15 cellular contexts compared by ENCODE assay signal in genomic region chr2:9001229-9001628, GRCh38. TPM values are rescaled to one million over a fixed set of nuclear protein-coding genes. Genes with fewer than 3 reads are reported as not detected.
DNase-seq lines count a peak whose midpoint lies in the region; ATAC-seq, FAIRE-seq and TF ChIP-seq lines count a peak whose summit lies in the region.
"Had no signal": no experiment of that assay in that cellular context is flagged by ENCODE, and none has a peak within 500 bp of the region (broad histone marks: within the 10 kb centered on the region; RNA-seq: fewer than 3 reads in every experiment).

No MANE protein-coding gene starts in this region.

- TF ChIP-seq RAD21 in IMR-90 (IDR thresholded peaks at IDR 0.05; ENCODE audit: low read length) = no peak

- peak overlapping the region; percentile 49 for H3K23ac ChIP-seq in IMR-90 (ENCODE audit: low read depth, low read length)

- 0 out of 3 replicates have a peak overlapping the region, but pooled peaks have one; percentile 3 for H2BK15ac ChIP-seq in IMR-90 (ENCODE audit: low read depth, low read length)

- peaks cover 5% of the 10 kb centered on the region; the same call in 1 of the 2 replicates for H3K4me1 ChIP-seq in IMR-90 (ENCODE audit: control insufficient read depth, insufficient read depth, low read length)
- peaks cover 27% of the 10 kb centered on the region for H3K4me1 ChIP-seq in astrocyte (ENCODE audit: insufficient read depth, low read length)
- H3K4me1 ChIP-seq in A673 (ENCODE audit: insufficient read depth, low read length, poor library complexity, severe bottlenecking) = peaks cover 26% of the 10 kb centered on the region

- H2BK5ac ChIP-seq in IMR-90 (ENCODE audit: low read depth, low read length, poor library complexity, severe bottlenecking) = no peak overlapping the region

- H3K79me2 ChIP-seq in astrocyte (ENCODE audit: insufficient read depth, low read length) = peaks cover 81% of the 10 kb centered on the region

- intact Hi-C loops in Calu3 (cut with micrococcal nuclease; ENCODE audit: unreplicated experiment) = loop anchor here (5.0 kb wide), 1 partner anchor 106 kb away; no protein-coding TSS in a partner anchor
- intact Hi-C loops in IMR-90 (cut with micrococcal nuclease) = loop anchor here (5.0 kb wide), 1 partner anchor 129 kb away; no protein-coding TSS in a partner anchor
- intact Hi-C loops in activated naive CD4-positive, alpha-beta T cell treated with anti-CD3 and anti-CD28 coated beads for 36 hours (cut with micrococcal nuclease) = loop anchor here (5.0 kb wide), 1 partner anchor 421 kb away; the partner anchor contains the start of genes CPSF3 and ITGB1BP1
- intact Hi-C loops in A673 (cut with micrococcal nuclease; ENCODE audit: unreplicated experiment) = no loop called here

- H3K27me3 Mint-ChIP-seq in Calu3 (ENCODE audit: unreplicated experiment) = no peaks in the 10 kb centered on the region
- no peaks in the 10 kb centered on the region for H3K27me3 Mint-ChIP-seq in astrocyte (ENCODE audit: low read depth, unreplicated experiment)
- peaks cover 18% of the 10 kb centered on the region for H3K27me3 Mint-ChIP-seq in activated naive CD4-positive, alpha-beta T cell treated with anti-CD3 and anti-CD28 coated beads, Interleukin-2, amount 10 ng/mL, durations not matched to agents 7 days and 5 days
- H3K27me3 Mint-ChIP-seq in activated naive CD4-positive, alpha-beta T cell treated with anti-CD3 and anti-CD28 coated beads for 36 hours (ENCODE audit: low read depth) = peaks cover 5% of the 10 kb centered on the region
- H3K27me3 Mint-ChIP-seq: CD4-positive, alpha-beta memory T cell had no signal

- H3K27me3 ChIP-seq in IMR-90 (ENCODE audit: control insufficient read depth, insufficient read depth, low read length) = no peaks in the 10 kb centered on the region
- H3K27me3 ChIP-seq in astrocyte (ENCODE audit: insufficient read depth, low read length) = no peaks in the 10 kb centered on the region
- H3K27me3 ChIP-seq in A673 (replicated peaks; ENCODE audit: insufficient read depth, low read depth, low read length, poor library complexity) = no peaks in the 10 kb centered on the region
- H3K27me3 ChIP-seq: stomach had no signal

- POLR2A ChIA-PET in IMR-90 (lab: Charles Lee; ENCODE audit: unreplicated experiment) (interaction anchor here (0.6 kb wide), 1 partner anchor 17 kb away, joined by 3 read pairs; no protein-coding TSS in a partner anchor), A673 (lab: Charles Lee; ENCODE audit: low non-redundant PET) (no interaction called here)

- peak overlapping the region; percentile 78 for H3K27ac Mint-ChIP-seq in Calu3 (ENCODE audit: unreplicated experiment)
- H3K27ac Mint-ChIP-seq in astrocyte (ENCODE audit: unreplicated experiment) = no peak overlapping the region
- H3K27ac Mint-ChIP-seq in activated naive CD4-positive, alpha-beta T cell treated with anti-CD3 and anti-CD28 coated beads, Interleukin-2, amount 10 ng/mL, durations not matched to agents 7 days and 5 days = no peak overlapping the region
- H3K27ac Mint-ChIP-seq in activated naive CD4-positive, alpha-beta T cell treated with anti-CD3 and anti-CD28 coated beads for 36 hours = no peak overlapping the region
- H3K27ac Mint-ChIP-seq: activated CD4-positive, alpha-beta memory T cell treated with anti-CD3 and anti-CD28 coated beads for 36 hours; activated naive CD8-positive, alpha-beta T cell; CD4-positive, alpha-beta memory T cell had no signal

- peaks cover 33 to 69% of the 10 kb centered on the region in 2 experiments for H3K79me1 ChIP-seq in IMR-90 (ENCODE audit: low read depth in 1 of 2, low read length in 2 of 2)

- peak; percentile 19 for DNase-seq in Calu3
- peak; percentile 55 for DNase-seq in IMR-90
- DNase-seq in astrocyte (ENCODE audit: low read depth) = peak; percentile 52
- DNase-seq in kidney tubule cell (ENCODE audit: low spot score) = peak; percentile 46
- no peak for DNase-seq in activated naive CD4-positive, alpha-beta T cell treated with anti-CD3 and anti-CD28 coated beads, Interleukin-2, amount 10 ng/mL, durations not matched to agents 7 days and 5 days
- no peak for DNase-seq in activated naive CD4-positive, alpha-beta T cell treated with anti-CD3 and anti-CD28 coated beads for 36 hours
- no peak for DNase-seq in A673 (ENCODE audit: low spot score)
- DNase-seq: activated CD4-positive, alpha-beta memory T cell treated with anti-CD3 and anti-CD28 coated beads for 36 hours; CD4-positive, alpha-beta memory T cell; NCI-H2171; stimulated activated CD4-positive, alpha-beta T cell treated with anti-CD3 and anti-CD28 coated beads, Interleukin-2, amount 100 ng/mL, for 48 hours; stomach had no signal

- H2AK5ac ChIP-seq in IMR-90 (ENCODE audit: low read depth, low read length) = no peak overlapping the region; the same call in 1 of the 2 replicates

- H4K20me1 ChIP-seq in IMR-90 (ENCODE audit: insufficient read depth, low read length) (peaks cover 8% of the 10 kb centered on the region; the same call in 1 of the 2 replicates), astrocyte (ENCODE audit: insufficient read depth, low read length) (peaks cover 42% of the 10 kb centered on the region)

- no peak for TF ChIP-seq CTCF in Calu3 (IDR thresholded peaks at IDR 0.05; ENCODE audit: unreplicated experiment)
- no peak for TF ChIP-seq CTCF in IMR-90 (conservative IDR thresholded peaks at IDR 0.05; ENCODE audit: low read depth, low read length)
- TF ChIP-seq CTCF in astrocyte (IDR thresholded peaks at IDR 0.05; ENCODE audit: insufficient read depth, low read depth, low read length) = no peak
- no peak for TF ChIP-seq CTCF in A673 (conservative IDR thresholded peaks at IDR 0.05; ENCODE audit: low read depth, low read length)

- H4K91ac ChIP-seq in IMR-90 (ENCODE audit: insufficient read depth, low read depth, low read length) = no peak overlapping the region

- 0 out of 2 replicates have a peak overlapping the region, but pooled peaks have one; percentile 4 for H3K14ac ChIP-seq in IMR-90 (replicated peaks; ENCODE audit: low read depth, low read length)

- H3K4me1 Mint-ChIP-seq in Calu3 (ENCODE audit: low read depth, unreplicated experiment) = peaks cover 43% of the 10 kb centered on the region
- H3K4me1 Mint-ChIP-seq in astrocyte (ENCODE audit: low read depth, unreplicated experiment) = peaks cover 23% of the 10 kb centered on the region
- H3K4me1 Mint-ChIP-seq in activated naive CD4-positive, alpha-beta T cell treated with anti-CD3 and anti-CD28 coated beads, Interleukin-2, amount 10 ng/mL, durations not matched to agents 7 days and 5 days = peaks cover 20% of the 10 kb centered on the region
- H3K4me1 Mint-ChIP-seq in activated naive CD4-positive, alpha-beta T cell treated with anti-CD3 and anti-CD28 coated beads for 36 hours (ENCODE audit: low read depth) = peaks cover 15% of the 10 kb centered on the region

- no peak for ATAC-seq in IMR-90 (ENCODE audit: low read depth)
- no peak for ATAC-seq in HG02870 (IDR thresholded peaks at IDR 0.05; ENCODE audit: unreplicated experiment)

- no peak for FAIRE-seq in astrocyte (lab: Jason Lieb, UNC)
- FAIRE-seq: islet of Langerhans had no signal

- H3K56ac ChIP-seq in IMR-90 (ENCODE audit: extremely low read depth, insufficient read depth, low read length) = no peak overlapping the region

- no peak overlapping the region for H2BK20ac ChIP-seq in IMR-90 (ENCODE audit: low read depth, low read length)

- H3K9me3 Mint-ChIP-seq in Calu3 (ENCODE audit: low read depth, unreplicated experiment) (no peaks in the 10 kb centered on the region), astrocyte (ENCODE audit: unreplicated experiment) (no peaks in the 10 kb centered on the region)
- no peaks in the 10 kb centered on the region for H3K9me3 Mint-ChIP-seq in activated naive CD4-positive, alpha-beta T cell treated with anti-CD3 and anti-CD28 coated beads, Interleukin-2, amount 10 ng/mL, durations not matched to agents 7 days and 5 days
- H3K9me3 Mint-ChIP-seq in activated naive CD4-positive, alpha-beta T cell treated with anti-CD3 and anti-CD28 coated beads for 36 hours = no peaks in the 10 kb centered on the region
- H3K9me3 Mint-ChIP-seq: activated CD4-positive, alpha-beta memory T cell treated with anti-CD3 and anti-CD28 coated beads for 36 hours; CD4-positive, alpha-beta memory T cell had no signal

- 21% methylated on average over 3 of the region's 5 CpGs; no CpG with 5 or more reads in 1 of the 2 experiments for WGBS in IMR-90 (ENCODE audit: extremely low coverage in 2 of 2, insufficient read length in 1 of 2), 2 experiments

- H4K5ac ChIP-seq in IMR-90 (ENCODE audit: low read depth, low read length) = no peak overlapping the region

- H2BK120ac ChIP-seq in IMR-90 (ENCODE audit: low read depth, low read length) = no peak overlapping the region

- H3K9me1 ChIP-seq in IMR-90 (ENCODE audit: insufficient read depth, low read length) = peaks cover 8% of the 10 kb centered on the region

- peaks cover 27% of the 10 kb centered on the region for H3K36me3 Mint-ChIP-seq in Calu3 (ENCODE audit: insufficient read depth, unreplicated experiment)
- peaks cover 4% of the 10 kb centered on the region for H3K36me3 Mint-ChIP-seq in astrocyte (ENCODE audit: low read depth, unreplicated experiment)
- no peaks in the 10 kb centered on the region for H3K36me3 Mint-ChIP-seq in activated naive CD4-positive, alpha-beta T cell treated with anti-CD3 and anti-CD28 coated beads, Interleukin-2, amount 10 ng/mL, durations not matched to agents 7 days and 5 days
- no peaks in the 10 kb centered on the region for H3K36me3 Mint-ChIP-seq in activated naive CD4-positive, alpha-beta T cell treated with anti-CD3 and anti-CD28 coated beads for 36 hours (ENCODE audit: low read depth)
- H3K36me3 Mint-ChIP-seq: activated CD4-positive, alpha-beta memory T cell treated with anti-CD3 and anti-CD28 coated beads for 36 hours; activated naive CD8-positive, alpha-beta T cell; CD4-positive, alpha-beta memory T cell had no signal

- no peak for TF ChIP-seq POLR2A in IMR-90 (IDR thresholded peaks at IDR 0.05; ENCODE audit: low read depth, low read length)

- H2AFZ ChIP-seq in IMR-90 (replicated peaks; ENCODE audit: low read length, poor library complexity) (no peak overlapping the region), astrocyte (ENCODE audit: low read depth, low read length) (no peak overlapping the region)

- no peaks in the 10 kb centered on the region for H3K36me3 ChIP-seq in IMR-90 (ENCODE audit: control insufficient read depth, insufficient read depth, low read length)
- no peaks in the 10 kb centered on the region for H3K36me3 ChIP-seq in astrocyte (ENCODE audit: insufficient read depth, low read length)
- H3K36me3 ChIP-seq in A673 (ENCODE audit: insufficient read depth, low read length, poor library complexity, severe bottlenecking) = no peaks in the 10 kb centered on the region
- H3K36me3 ChIP-seq: stomach had no signal

- H3K4me3 Mint-ChIP-seq in Calu3 (ENCODE audit: low read depth, unreplicated experiment) = peak overlapping the region; percentile 92
- H3K4me3 Mint-ChIP-seq in astrocyte (ENCODE audit: unreplicated experiment) = no peak overlapping the region
- H3K4me3 Mint-ChIP-seq in activated naive CD4-positive, alpha-beta T cell treated with anti-CD3 and anti-CD28 coated beads, Interleukin-2, amount 10 ng/mL, durations not matched to agents 7 days and 5 days = no peak overlapping the region
- no peak overlapping the region for H3K4me3 Mint-ChIP-seq in activated naive CD4-positive, alpha-beta T cell treated with anti-CD3 and anti-CD28 coated beads for 36 hours
- H3K4me3 Mint-ChIP-seq: activated CD4-positive, alpha-beta memory T cell treated with anti-CD3 and anti-CD28 coated beads for 36 hours; activated naive CD8-positive, alpha-beta T cell had no signal

- H3K18ac ChIP-seq in IMR-90 (ENCODE audit: low read depth, low read length) = no peak overlapping the region

- no peak overlapping the region for H3K9ac ChIP-seq in IMR-90 (ENCODE audit: low read depth, low read length)
- no peak overlapping the region for H3K9ac ChIP-seq in astrocyte (ENCODE audit: low read length)

- H3K27ac ChIP-seq in IMR-90 (ENCODE audit: insufficient read depth, low read length) (no peak overlapping the region), astrocyte (ENCODE audit: low read depth, low read length) (no peak overlapping the region), A673 (ENCODE audit: low read depth, low read length, poor library complexity, severe bottlenecking) (no peak overlapping the region)
- H3K27ac ChIP-seq: stomach had no signal

- in situ Hi-C loops in IMR-90 (cut with MboI; ENCODE audit: low sequenced_read_pairs) = no loop called here

- CTCF ChIA-PET in Calu3 (lab: Charles Lee) = no interaction called here
- CTCF ChIA-PET in IMR-90 (lab: Yijun Ruan, JAX) = interaction anchor here (0.6 kb wide), 1 partner anchor 930 kb away, joined by 4 read pairs; no protein-coding TSS in a partner anchor
- CTCF ChIA-PET in activated naive CD4-positive, alpha-beta T cell treated with anti-CD3 and anti-CD28 coated beads, Interleukin-2, amount 10 ng/mL, durations not matched to agents 7 days and 5 days (lab: Charles Lee) = no interaction called here
- CTCF ChIA-PET in activated naive CD4-positive, alpha-beta T cell treated with anti-CD3 and anti-CD28 coated beads for 36 hours (lab: Charles Lee) = no interaction called here
- CTCF ChIA-PET in A673 (lab: Charles Lee) = interaction anchor here (0.5 kb wide), 1 partner anchor 15 kb away, joined by 3 read pairs; no protein-coding TSS in a partner anchor

- H3K9me3 ChIP-seq in IMR-90 (ENCODE audit: control insufficient read depth, insufficient read depth, low read length) = no peaks in the 10 kb centered on the region
- no peaks in the 10 kb centered on the region for H3K9me3 ChIP-seq in astrocyte (ENCODE audit: insufficient read depth, low read depth, low read length)
- H3K9me3 ChIP-seq in A673 (ENCODE audit: low read depth, low read length, poor library complexity, severe bottlenecking) = no peaks in the 10 kb centered on the region
- H3K9me3 ChIP-seq: stomach had no signal

- no peak overlapping the region for H3K4ac ChIP-seq in IMR-90 (ENCODE audit: low read depth, low read length)

- peak overlapping the region in 1 of 2 experiments; percentile 24; a peak in 1 of 4 replicates for H4K8ac ChIP-seq in IMR-90 (ENCODE audit: low read depth in 2 of 2, low read length in 2 of 2)

- H3K4me3 ChIP-seq in IMR-90 (ENCODE audit: insufficient read depth, low read depth, low read length) = no peak overlapping the region
- H3K4me3 ChIP-seq in astrocyte (ENCODE audit: insufficient read depth, low read depth, low read length) = no peak overlapping the region
- no peak overlapping the region for H3K4me3 ChIP-seq in A673 (ENCODE audit: low read depth, low read length, poor library complexity, severe bottlenecking)

- BruUV-seq in Calu3 (replicated peaks; lab: Mats Ljungman, UMichigan) = no TSS peak
- BruUV-seq in IMR-90 (replicated peaks; lab: Mats Ljungman, UMichigan) = no TSS peak
- BruUV-seq in A673 (replicated peaks; lab: Mats Ljungman, UMichigan) = no TSS peak

- no peak overlapping the region for H2AK9ac ChIP-seq in IMR-90 (replicated peaks; ENCODE audit: low read depth, low read length, poor library complexity)

- H3K4me2 ChIP-seq in IMR-90 (ENCODE audit: low read depth, low read length) (peak overlapping the region; percentile 25; the same call in 1 of the 2 replicates), astrocyte (ENCODE audit: low read length) (peak overlapping the region; percentile 39)

- dilution Hi-C loops in IMR-90 (cut with HindIII; ENCODE audit: low sequenced_read_pairs, unreplicated experiment) = no loop called here

RNA-seq across cellular contexts. Expression of gene MBOAT2, which starts 2.3 kb away (rescaled TPM):
- total RNA-seq in Calu3 (2022) (36.8 and 40.9 TPM in 2 replicates), IMR-90 (2012; rRNA removed) (91.7 and 102 TPM in 2 replicates), astrocyte (54.6 and 58.0 TPM in 2 replicates), A673 (2021) (61.6 and 65.1 TPM in 2 replicates)
- polyA plus RNA-seq in IMR-90 (2012; rRNA removed) = 33.0 and 33.9 TPM in 2 replicates
- 6.0 and 6.4 TPM in 2 replicates for polyA plus RNA-seq in IMR-90 (2012; cell fraction: cytosol; rRNA removed)
- 30.6 and 203 TPM in 2 replicates for polyA plus RNA-seq in IMR-90 (2012; cell fraction: nucleus; rRNA removed; ENCODE audit: low replicate concordance)
- 1 to 10 TPM; 4.1 to 4.4 TPM for total RNA-seq in activated naive CD4-positive, alpha-beta T cell treated with anti-CD3 and anti-CD28 coated beads for 36 hours

Comparison
In these comparisons a context has a peak if more than half of its experiments do, and no peak if none do; other contexts are left out.
1. DNase-seq: peak in Calu3 (single experiment), IMR-90 (single experiment), astrocyte (single experiment) and kidney tubule cell (single experiment); none in activated naive CD4-positive, alpha-beta T cell treated with anti-CD3 and anti-CD28 coated beads, Interleukin-2, amount 10 ng/mL, durations not matched to agents 7 days and 5 days (single experiment), activated naive CD4-positive, alpha-beta T cell treated with anti-CD3 and anti-CD28 coated beads for 36 hours (single experiment) and A673 (single experiment).
2. CTCF ChIA-PET loops: an anchor here in IMR-90 (0.6 kb wide) and A673 (0.5 kb wide); none called in Calu3, activated naive CD4-positive, alpha-beta T cell treated with anti-CD3 and anti-CD28 coated beads, Interleukin-2, amount 10 ng/mL, durations not matched to agents 7 days and 5 days and activated naive CD4-positive, alpha-beta T cell treated with anti-CD3 and anti-CD28 coated beads for 36 hours.